Comparison of ENCODE assay signal across 20 cellular contexts in genomic region chr19:6103894-6104293, GRCh38. TPM values are rescaled to one million over a fixed set of nuclear protein-coding genes. Genes with fewer than 3 reads are reported as not detected.
A peak's percentile ranks its signal among the peaks of the same experiment; 100 is the strongest.
DNase-seq lines count a peak whose midpoint lies in the region; ATAC-seq and TF ChIP-seq lines count a peak whose summit lies in the region.
"Had no signal": no experiment of that assay in that cellular context is flagged by ENCODE, and none has a peak within 500 bp of the region (broad histone marks: within the 10 kb centered on the region; RNA-seq: fewer than 3 reads in every experiment).

No MANE protein-coding gene starts in this region.

- TF ChIP-seq POLR2A in heart left ventricle (IDR thresholded peaks at IDR 0.05) (no peak), prostate gland (IDR thresholded peaks at IDR 0.05) (no peak), uterus (IDR thresholded peaks at IDR 0.05) (no peak)

- WGBS in heart left ventricle, 4 donors, result 53 to 61% (median 57%) methylated on average over 4 of the region's 4 CpGs
- WGBS in prostate gland, result 43% methylated on average over 4 of the region's 4 CpGs

- no peaks in the 10 kb centered on the region for H3K79me2 ChIP-seq in fibroblast of lung (ENCODE audit: control insufficient read depth, insufficient read depth, low read length)

- TF ChIP-seq CTCF in heart left ventricle (IDR thresholded peaks at IDR 0.05) (no peak), fibroblast of lung (conservative IDR thresholded peaks at IDR 0.05 in 1 of 2, IDR thresholded peaks at IDR 0.05 in 1 of 2; ENCODE audit: low read depth in 1 of 2, low read length in 2 of 2) (no peak), prostate gland (IDR thresholded peaks at IDR 0.05) (no peak), uterus (IDR thresholded peaks at IDR 0.05) (no peak)

- ATAC-seq in heart left ventricle, result no peak
- ATAC-seq in left cardiac atrium, result no peak
- ATAC-seq in GM19328 (IDR thresholded peaks at IDR 0.05; ENCODE audit: unreplicated experiment), result no peak
- ATAC-seq: activated CD4-positive, alpha-beta T cell treated with anti-CD3 and anti-CD28 coated beads for 36 hours; left colon; naive thymus-derived CD4-positive, alpha-beta T cell had no signal

- H2AFZ ChIP-seq in fibroblast of lung (ENCODE audit: low read length), result no peak overlapping the region

- H4K20me1 ChIP-seq in fibroblast of lung (ENCODE audit: control insufficient read depth, extremely low read depth, insufficient read depth, low read length), result no peaks in the 10 kb centered on the region

- no peak for DNase-seq in heart left ventricle
- DNase-seq in left cardiac atrium, result no peak
- no peak for DNase-seq in fibroblast of lung (ENCODE audit: low read depth in 2 of 2)
- no peak for DNase-seq in prostate gland (ENCODE audit: low spot score)
- DNase-seq in uterus, result no peak
- no peak for DNase-seq in NCI-H2196 treated with DMSO at 0.1 percent for 48 hours (lab: John Stamatoyannopoulos, UW; ENCODE audit: unreplicated experiment)
- no peak for DNase-seq in NCI-H748 (lab: John Stamatoyannopoulos, UW; ENCODE audit: unreplicated experiment)
- DNase-seq: 8988T; activated CD4-positive, alpha-beta T cell treated with anti-CD3 and anti-CD28 coated beads for 36 hours; hippocampal formation; naive thymus-derived CD4-positive, alpha-beta T cell; NCI-H1694 treated with DMSO at 0.1 percent for 48 hours; stimulated activated CD4-positive, alpha-beta T cell treated with anti-CD3 and anti-CD28 coated beads, Interleukin-2, amount 100 ng/mL, for 24 hours had no signal

- H3K9me3 ChIP-seq in heart left ventricle (no peaks in the 10 kb centered on the region), fibroblast of lung (ENCODE audit: control insufficient read depth, insufficient read depth, low read depth, low read length) (no peaks in the 10 kb centered on the region), prostate gland (no peaks in the 10 kb centered on the region), uterus (no peaks in the 10 kb centered on the region)
- H3K9me3 ChIP-seq: testis had no signal

- H3K27ac ChIP-seq in heart left ventricle, result peak overlapping the region in 11 of 12 donors; percentile 13 to 85 (median 61)
- H3K27ac ChIP-seq in fibroblast of lung (ENCODE audit: insufficient read depth, low read length), result peak overlapping the region; percentile 64
- H3K27ac ChIP-seq in prostate gland, result peak overlapping the region; percentile 6 to 8
- H3K27ac ChIP-seq in uterus, result peak overlapping the region; percentile 54 to 73
- H3K27ac ChIP-seq: BLaER1 treated with 17β-estradiol and CSF1 and Interleukin-3, amounts not matched to agents 10 nM and 100 nM; testis had no signal

- intact Hi-C loops in heart left ventricle (cut with DNase I), result loop anchor here in 3 of 10 donors (5.0 kb wide), 1 partner anchor 47 kb away; no protein-coding TSS in a partner anchor
- intact Hi-C loops in left cardiac atrium (cut with DNase I), result no loop called here
- intact Hi-C loops in prostate gland (cut with DNase I), result no loop called here
- intact Hi-C loops in uterus (cut with DNase I; ENCODE audit: low total_unique reads), result no loop called here

- H3K27me3 ChIP-seq in heart left ventricle (no peaks in the 10 kb centered on the region), fibroblast of lung (ENCODE audit: control insufficient read depth, insufficient read depth, low read length) (no peaks in the 10 kb centered on the region), prostate gland (replicated peaks; ENCODE audit: insufficient read depth) (no peaks in the 10 kb centered on the region), uterus (no peaks in the 10 kb centered on the region)
- H3K27me3 ChIP-seq: testis had no signal

- H3K9ac ChIP-seq in fibroblast of lung (ENCODE audit: insufficient read depth, low read length), result no peak overlapping the region
- H3K9ac ChIP-seq: BLaER1 treated with 17β-estradiol and CSF1 and Interleukin-3, amounts not matched to agents 10 nM and 100 nM had no signal

- H3K4me1 ChIP-seq in heart left ventricle, result peaks cover 0 to 73% (median 45%) of the 10 kb centered on the region in 12 donors
- peaks cover 13% of the 10 kb centered on the region for H3K4me1 ChIP-seq in fibroblast of lung (ENCODE audit: control insufficient read depth, extremely low read depth, insufficient read depth, low read length)
- H3K4me1 ChIP-seq in prostate gland (replicated peaks), result peaks cover 3% of the 10 kb centered on the region
- peaks cover 0 to 19% of the 10 kb centered on the region in 2 donors for H3K4me1 ChIP-seq in uterus

- H3K36me3 ChIP-seq in heart left ventricle, result no peaks in the 10 kb centered on the region
- no peaks in the 10 kb centered on the region for H3K36me3 ChIP-seq in fibroblast of lung (ENCODE audit: control insufficient read depth, insufficient read depth, low read length)
- H3K36me3 ChIP-seq in prostate gland, result no peaks in the 10 kb centered on the region
- no peaks in the 10 kb centered on the region for H3K36me3 ChIP-seq in uterus
- H3K36me3 ChIP-seq: BLaER1 treated with 17β-estradiol and CSF1 and Interleukin-3, amounts not matched to agents 10 nM and 100 nM had no signal

- H3K4me3 ChIP-seq in heart left ventricle (no peak overlapping the region), fibroblast of lung (replicated peaks in 1 of 4; ENCODE audit: control extremely low read depth in 1 of 4, insufficient read depth in 1 of 4, low read depth in 3 of 4, low read length in 4 of 4) (no peak overlapping the region), prostate gland (no peak overlapping the region), uterus (no peak overlapping the region)
- H3K4me3 ChIP-seq: BLaER1 treated with 17β-estradiol and CSF1 and Interleukin-3, amounts not matched to agents 10 nM and 100 nM; testis had no signal

- peak overlapping the region; percentile 38 for H3K4me2 ChIP-seq in fibroblast of lung (ENCODE audit: extremely low read depth, insufficient read depth, low read length)
- H3K4me2 ChIP-seq: BLaER1 treated with 17β-estradiol and CSF1 and Interleukin-3, amounts not matched to agents 10 nM and 100 nM had no signal

RNA-seq across cellular contexts. Expression of gene RFX2, which starts 6.4 kb away (rescaled TPM):
- 10 to 100 TPM in 1 of 9 donors, 1 to 10 TPM in 8; 2.8 to 20.0 (median 5.8) TPM for total RNA-seq in heart left ventricle
- 1 to 10 TPM; 6.9 to 7.0 TPM for polyA plus RNA-seq in heart left ventricle
- 10 to 100 TPM; 10.5 to 11.5 TPM for total RNA-seq in left cardiac atrium
- total RNA-seq in fibroblast of lung, result 5.9 and 9.6 TPM in 2 replicates
- 2.5 and 4.4 TPM in 2 replicates for polyA plus RNA-seq in fibroblast of lung
- polyA plus RNA-seq in fibroblast of lung (2012), result 3.6 and 4.7 TPM in 2 replicates
- polyA minus RNA-seq in fibroblast of lung (ENCODE audit: low replicate concordance), result 21.3 and 23.8 TPM in 2 replicates
- total RNA-seq in prostate gland, result 10 to 100 TPM; 13.4 to 25.3 TPM
- total RNA-seq in uterus, result 10 to 100 TPM; 10.5 to 77.9 (median 22.8) TPM

RNA-seq across cellular contexts. Expression of gene ACSBG2, which starts 31.6 kb away (rescaled TPM):
- not detected for total RNA-seq in heart left ventricle
- not detected for polyA plus RNA-seq in heart left ventricle
- total RNA-seq in left cardiac atrium, result not detected
- total RNA-seq in fibroblast of lung, result not detected in 2 replicates
- polyA plus RNA-seq in fibroblast of lung, result not detected in 2 replicates
- polyA plus RNA-seq in fibroblast of lung (2012), result not detected in 2 replicates
- polyA minus RNA-seq in fibroblast of lung (ENCODE audit: low replicate concordance), result not detected in 2 replicates
- 10 to 100 TPM in 1 of 2 donors, not detected in 1; 18.7 TPM for total RNA-seq in prostate gland
- total RNA-seq in uterus, result not detected
- total RNA-seq: activated CD4-positive, alpha-beta T cell treated with anti-CD3 and anti-CD28 coated beads for 36 hours; dermis microvascular lymphatic vessel endothelial cell; left colon; LHCN-M2; naive thymus-derived CD4-positive, alpha-beta T cell; posterior vena cava had no signal
- polyA plus RNA-seq: naive thymus-derived CD4-positive, alpha-beta T cell had no signal

Comparison
In these comparisons a context has a peak if more than half of its experiments do, and no peak if none do; other contexts are left out.
1. H3K27ac ChIP-seq: peak in every context shown above with its lines; median percentile 64 in fibroblast of lung; 64 in uterus; 61 in heart left ventricle; 7 in prostate gland.